Comparison of ENCODE assay signal across 27 cellular contexts in genomic region chr7:141526115-141526514, GRCh38.
"Had no signal": no experiment of that assay in that cellular context is flagged by ENCODE, and none has a peak within 500 bp of the region (broad histone marks: within the 10 kb centered on the region; RNA-seq: fewer than 3 reads in every experiment).

No MANE protein-coding gene starts in this region.

- FAIRE-seq: urothelium cell line had no signal

- H3K27me3 ChIP-seq: stomach, suprapubic skin, testis, thyroid gland, tibial nerve, transverse colon, upper lobe of left lung, upper lobe of right lung, uterus, vagina had no signal

- ATAC-seq: stimulated activated effector memory CD8-positive, alpha-beta T cell treated with anti-CD3 and anti-CD28 coated beads, Interleukin-12 subunit alpha, Interleukin-12 subunit beta, amount 100 ng/mL, for 72 hours; stimulated activated memory B cell treated with anti-CD40 and anti-IgM and Interleukin-4, amounts not matched to agents 10 μg/mL and 1 μg/mL and 100 μg/mL, for 72 hours; stimulated activated naive B cell treated with anti-CD40 and anti-IgM and Interleukin-4, amounts not matched to agents 10 μg/mL and 1 μg/mL and 100 μg/mL, for 72 hours; stimulated activated naive CD8-positive, alpha-beta T cell treated with anti-CD3 and anti-CD28 coated beads, Interleukin-15, amount 100 ng/mL, for 72 hours; stimulated activated naive CD8-positive, alpha-beta T cell treated with anti-CD3 and anti-CD28 coated beads, Interleukin-15, Interleukin-2, amounts not matched to agents 100 U/mL and 50 U/mL, for 24 hours; upper lobe of right lung had no signal

- H3K4me3 ChIP-seq: stomach, suprapubic skin, testis, thoracic aorta, thyroid gland, tibial artery, tibial nerve, transverse colon, upper lobe of left lung, upper lobe of right lung, uterus, vagina had no signal

- H3K27ac ChIP-seq: stomach, suprapubic skin, testis, thoracic aorta, thyroid gland, tibial artery, tibial nerve, transverse colon, upper lobe of left lung, upper lobe of right lung, uterus, vagina had no signal

- DNase-seq: stimulated activated CD4-positive, alpha-beta T cell treated with anti-CD3 and anti-CD28 coated beads, Interleukin-2, amount 100 ng/mL, for 48 hours; stimulated activated CD4-positive, alpha-beta T cell treated with anti-CD3 and anti-CD28 coated beads, Interleukin-4, amount 100 ng/mL, for 1 hour; stimulated activated CD4-positive, alpha-beta T cell treated with anti-CD3 and anti-CD28 coated beads, Interleukin-4, amount 100 ng/mL, for 24 hours; stimulated activated CD4-positive, alpha-beta T cell treated with anti-CD3 and anti-CD28 coated beads, Interleukin-4, amount 100 ng/mL, for 4 hours; stimulated activated CD8-positive, alpha-beta memory T cell treated with anti-CD3 and anti-CD28 coated beads, Interleukin-4, amount 100 ng/mL, for 48 hours; stimulated activated naive B cell treated with anti-CD40 and anti-IgM and Interleukin-4, amounts not matched to agents 10 μg/mL and 1 μg/mL and 100 μg/mL, for 72 hours; stimulated activated naive CD4-positive, alpha-beta T cell; stimulated activated naive CD4-positive, alpha-beta T cell treated with Interleukin-2 at 50 U/mL for 16 hours; stimulated activated naive CD8-positive, alpha-beta T cell treated with anti-CD3 and anti-CD28 coated beads, Interleukin-15, amount 100 ng/mL, for 72 hours; stimulated activated naive CD8-positive, alpha-beta T cell treated with anti-CD3 and anti-CD28 coated beads, Interleukin-15, Interleukin-2, amounts not matched to agents 100 U/mL and 50 U/mL, for 24 hours; stomach; substantia nigra; testis; thyroid gland; tibial artery; transverse colon; trophoblast cell; upper lobe of left lung; upper lobe of right lung; uterus had no signal

- H3K36me3 ChIP-seq: stomach, suprapubic skin, thoracic aorta, thyroid gland, tibial artery, tibial nerve, transverse colon, upper lobe of left lung, upper lobe of right lung, uterus, vagina had no signal

- H3K9me3 ChIP-seq: stomach, suprapubic skin, testis, thoracic aorta, thyroid gland, tibial artery, tibial nerve, transverse colon, upper lobe of left lung, upper lobe of right lung, uterus, vagina had no signal

- H3K4me1 ChIP-seq: stomach, suprapubic skin, testis, thyroid gland, tibial artery, tibial nerve, transverse colon, upper lobe of left lung, upper lobe of right lung, uterus, vagina had no signal
